Comparison of ENCODE assay signal across 10 cellular contexts in the genomic region with DNA sequence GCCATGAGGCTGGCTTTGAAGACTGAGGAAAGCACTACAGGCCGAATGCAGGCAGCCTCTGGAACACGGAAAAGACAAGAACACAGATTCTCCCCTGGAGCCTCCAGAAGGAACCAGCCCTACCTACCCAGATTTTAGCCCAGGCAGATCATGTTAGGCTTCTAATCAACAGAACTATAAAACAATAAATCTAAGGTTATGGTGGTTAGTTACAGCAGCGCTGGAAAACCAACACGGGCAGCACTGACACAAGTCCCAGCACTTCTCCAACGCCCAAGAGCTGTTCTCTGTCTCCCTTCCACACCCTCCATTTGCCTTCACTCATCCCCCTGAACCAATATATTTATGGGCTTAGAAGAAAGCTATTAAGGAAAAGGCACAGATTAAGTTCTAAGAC. TPM values are rescaled to one million over a fixed set of nuclear protein-coding genes. Genes with fewer than 3 reads are reported as not detected.
A peak's percentile ranks its signal among the peaks of the same experiment; 100 is the strongest.
DNase-seq lines count a peak whose midpoint lies in the region; ATAC-seq and TF ChIP-seq lines count a peak whose summit lies in the region.
"Had no signal": no experiment of that assay in that cellular context is flagged by ENCODE, and none has a peak within 500 bp of the region (broad histone marks: within the 10 kb centered on the region; RNA-seq: fewer than 3 reads in every experiment).

No MANE protein-coding gene starts in this region.

- peaks cover 49% of the 10 kb centered on the region for H3K36me3 Mint-ChIP-seq in activated naive CD4-positive, alpha-beta T cell treated with anti-CD3 and anti-CD28 coated beads, Interleukin-2, amount 10 ng/mL, durations not matched to agents 7 days and 5 days

- H3K9me3 ChIP-seq in adrenal gland (replicated peaks in 1 of 3) (no peaks in the 10 kb centered on the region), mucosa of descending colon (no peaks in the 10 kb centered on the region), thymus (ENCODE audit: control insufficient read depth) (no peaks in the 10 kb centered on the region)

- peak overlapping the region; percentile 87 for H3K27ac Mint-ChIP-seq in activated naive CD4-positive, alpha-beta T cell treated with anti-CD3 and anti-CD28 coated beads, Interleukin-2, amount 10 ng/mL, durations not matched to agents 7 days and 5 days

- H3K27ac ChIP-seq in adrenal gland: peak overlapping the region in 3 of 5 donors; percentile 8 to 51 (median 28)
- peak overlapping the region; percentile 47 for H3K27ac ChIP-seq in thymus (ENCODE audit: low read depth)

- H3K4me3 Mint-ChIP-seq in activated naive CD4-positive, alpha-beta T cell treated with anti-CD3 and anti-CD28 coated beads, Interleukin-2, amount 10 ng/mL, durations not matched to agents 7 days and 5 days: peak overlapping the region; percentile 51
- H3K4me3 Mint-ChIP-seq: nephron had no signal

- H3K27me3 Mint-ChIP-seq in activated naive CD4-positive, alpha-beta T cell treated with anti-CD3 and anti-CD28 coated beads, Interleukin-2, amount 10 ng/mL, durations not matched to agents 7 days and 5 days: no peaks in the 10 kb centered on the region

- no peak for TF ChIP-seq POLR2A in adrenal gland (IDR thresholded peaks at IDR 0.05)

- 67 to 73% (median 73%) methylated on average over 5 of the region's 5 CpGs for WGBS in adrenal gland, 4 donors
- 70% methylated on average over 5 of the region's 5 CpGs for WGBS in thymus

- H3K36me3 ChIP-seq in adrenal gland (replicated peaks in 1 of 2) (no peaks in the 10 kb centered on the region), mucosa of descending colon (ENCODE audit: low read depth) (no peaks in the 10 kb centered on the region), thymus (ENCODE audit: control insufficient read depth, insufficient read depth) (peaks cover 8% of the 10 kb centered on the region), H7 (replicated peaks; ENCODE audit: control insufficient read depth, insufficient read depth, low read length) (no peaks in the 10 kb centered on the region; the same call in 1 of the 2 replicates)

- H3K9me3 Mint-ChIP-seq in activated naive CD4-positive, alpha-beta T cell treated with anti-CD3 and anti-CD28 coated beads, Interleukin-2, amount 10 ng/mL, durations not matched to agents 7 days and 5 days: no peaks in the 10 kb centered on the region
- H3K9me3 Mint-ChIP-seq: nephron had no signal

- intact Hi-C loops in adrenal gland (cut with DNase I): loop anchor here in 1 of 2 donors (10.0 kb wide), 1 partner anchor 78 kb away; no protein-coding TSS in a partner anchor
- intact Hi-C loops in mucosa of descending colon (cut with DNase I, micrococcal nuclease): no loop called here

- H3K4me3 ChIP-seq in adrenal gland (no peak overlapping the region), mucosa of descending colon (no peak overlapping the region), thymus (ENCODE audit: low read length) (no peak overlapping the region), H7 (ENCODE audit: insufficient read depth, low read depth, low read length) (no peak overlapping the region)

- H3K27me3 ChIP-seq in adrenal gland: no peaks in the 10 kb centered on the region
- H3K27me3 ChIP-seq in thymus (ENCODE audit: control insufficient read depth, insufficient read depth): no peaks in the 10 kb centered on the region
- no peaks in the 10 kb centered on the region for H3K27me3 ChIP-seq in H7 (ENCODE audit: control insufficient read depth, insufficient read depth, low read length)

- no peak for DNase-seq in activated naive CD4-positive, alpha-beta T cell treated with anti-CD3 and anti-CD28 coated beads, Interleukin-2, amount 10 ng/mL, durations not matched to agents 7 days and 5 days
- DNase-seq in activated naive CD4-positive, alpha-beta T cell treated with anti-CD3 and anti-CD28 coated beads, Interleukin-2, amount 50 U/mL, for 16 hours: no peak
- DNase-seq in adrenal gland (no peak), mucosa of descending colon (peak in 2 of 3 donors; percentile 54 to 71), H7 (no peak)
- DNase-seq: GDM1 had no signal

- peaks cover 88% of the 10 kb centered on the region for H3K4me1 Mint-ChIP-seq in activated naive CD4-positive, alpha-beta T cell treated with anti-CD3 and anti-CD28 coated beads, Interleukin-2, amount 10 ng/mL, durations not matched to agents 7 days and 5 days

- TF ChIP-seq CTCF in adrenal gland (IDR thresholded peaks at IDR 0.05): no peak
- no peak for TF ChIP-seq CTCF in mucosa of descending colon (IDR thresholded peaks at IDR 0.05)

- peak; percentile 90 for ATAC-seq in mucosa of descending colon
- ATAC-seq in GM19452 (IDR thresholded peaks at IDR 0.05; ENCODE audit: unreplicated experiment): no peak
- ATAC-seq in GM21381 (IDR thresholded peaks at IDR 0.05; ENCODE audit: unreplicated experiment): no peak

- H3K4me1 ChIP-seq in adrenal gland (replicated peaks in 1 of 2): peaks cover 38 to 80% of the 10 kb centered on the region in 2 donors
- H3K4me1 ChIP-seq in mucosa of descending colon (ENCODE audit: low read depth): peaks cover 62% of the 10 kb centered on the region
- H3K4me1 ChIP-seq in thymus (ENCODE audit: control insufficient read depth, insufficient read depth, low read length): peaks cover 31% of the 10 kb centered on the region

- CTCF ChIA-PET in activated naive CD4-positive, alpha-beta T cell treated with anti-CD3 and anti-CD28 coated beads, Interleukin-2, amount 10 ng/mL, durations not matched to agents 7 days and 5 days (lab: Charles Lee): no interaction called here

RNA-seq across cellular contexts. Expression of a gene that starts 7.5 kb away (rescaled TPM):
- total RNA-seq in adrenal gland (100 to 1,000 TPM in 3 of 8 donors, 10 to 100 TPM in 5; 57.0 to 127 (median 90.7) TPM), mucosa of descending colon (100 to 1,000 TPM; 125 to 127 (median 127) TPM)
- polyA plus RNA-seq in adrenal gland (100 to 1,000 TPM in 1 of 3 donors, 10 to 100 TPM in 2; 56.3 to 125 (median 76.6) TPM), thymus (79.5 TPM)
- 54.4 and 77.3 TPM in 2 replicates for total RNA-seq in H7 (2014; rRNA removed; shearing (Covaris generic))

RNA-seq across cellular contexts. Expression of a gene that starts 25.4 kb away (rescaled TPM):
- 100 to 1,000 TPM in 7 of 8 donors, 10 to 100 TPM in 1; 91.0 to 246 (median 134) TPM for total RNA-seq in adrenal gland
- 100 to 1,000 TPM in 2 of 3 donors, 10 to 100 TPM in 1; 57.1 to 250 (median 247) TPM for polyA plus RNA-seq in adrenal gland
- total RNA-seq in mucosa of descending colon: 100 to 1,000 TPM; 112 to 137 (median 121) TPM
- 164 TPM for polyA plus RNA-seq in thymus
- total RNA-seq in H7 (2014; rRNA removed; shearing (Covaris generic)): 120 and 161 TPM in 2 replicates

Comparison
In these comparisons a context has a peak if more than half of its experiments do, and no peak if none do; other contexts are left out.
1. DNase-seq: peak in mucosa of descending colon (2 of 3); none in activated naive CD4-positive, alpha-beta T cell treated with anti-CD3 and anti-CD28 coated beads, Interleukin-2, amount 10 ng/mL, durations not matched to agents 7 days and 5 days (single experiment), activated naive CD4-positive, alpha-beta T cell treated with anti-CD3 and anti-CD28 coated beads, Interleukin-2, amount 50 U/mL, for 16 hours (single experiment), adrenal gland (0 of 7) and H7 (single experiment).